17 cellular contexts compared by ENCODE assay signal in the genomic region with DNA sequence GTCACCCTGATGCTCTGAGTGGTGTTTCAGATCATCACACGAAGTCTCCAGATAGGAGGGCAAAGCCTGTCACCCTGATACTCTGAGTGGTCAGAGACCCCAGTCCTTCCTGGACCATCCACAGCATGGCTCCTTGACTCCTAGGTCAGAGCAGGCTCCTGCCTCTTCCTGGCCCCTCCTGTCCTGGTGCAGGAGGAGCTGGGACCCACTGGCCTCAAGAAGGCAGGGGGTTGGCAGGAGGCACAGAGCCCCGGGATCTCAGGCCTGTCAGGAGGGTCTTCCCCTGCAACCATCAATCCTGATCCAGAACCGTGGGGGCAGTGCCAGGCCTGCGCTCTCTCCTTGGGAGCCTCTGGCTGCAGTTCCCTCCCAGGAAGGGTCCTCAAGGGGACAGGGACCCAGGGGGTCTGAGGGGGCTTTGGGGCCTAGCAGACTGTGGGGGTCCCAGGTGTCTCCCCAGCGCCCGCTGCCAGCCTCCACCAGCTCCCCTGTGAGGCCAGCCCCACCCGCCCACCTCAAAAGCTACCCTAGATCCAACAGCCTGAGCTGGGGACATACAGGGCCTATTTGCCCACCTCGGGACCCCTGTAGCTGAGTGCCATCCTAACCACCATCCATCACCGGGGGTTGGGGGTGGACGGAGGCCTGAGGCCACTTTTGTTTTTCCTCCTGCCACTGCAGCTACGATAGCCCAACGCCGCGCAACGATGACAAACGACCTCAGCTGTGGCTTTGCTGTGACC. TPM values are rescaled to one million over a fixed set of nuclear protein-coding genes. Genes with fewer than 3 reads are reported as not detected.
DNase-seq lines count a peak whose midpoint lies in the region; ATAC-seq and TF ChIP-seq lines count a peak whose summit lies in the region.
"Had no signal": no experiment of that assay in that cellular context is flagged by ENCODE, and none has a peak within 500 bp of the region (broad histone marks: within the 10 kb centered on the region; RNA-seq: fewer than 3 reads in every experiment).

No MANE protein-coding gene starts in this region.

- no peaks in the 10 kb centered on the region for H4K20me1 ChIP-seq in neural progenitor cell (ENCODE audit: low read depth)

- in situ Hi-C loops in GM13976 (cut with MboI; ENCODE audit: low sequenced_read_pairs, unreplicated experiment) = no loop called here

- H3K27ac ChIP-seq in colonic mucosa = no peak overlapping the region
- H3K27ac ChIP-seq in neural progenitor cell = no peak overlapping the region
- H3K27ac ChIP-seq: A549, PC-9 had no signal

- no peak overlapping the region for H2AFZ ChIP-seq in neural progenitor cell (replicated peaks)
- H2AFZ ChIP-seq: PC-9 had no signal

- H3K4me3 ChIP-seq in colonic mucosa (no peak overlapping the region), neural progenitor cell (no peak overlapping the region)
- H3K4me3 ChIP-seq: A549, PC-9 had no signal

- no peak overlapping the region for H3K4me2 ChIP-seq in neural progenitor cell
- H3K4me2 ChIP-seq: A549, PC-9 had no signal

- H3K9ac ChIP-seq in colonic mucosa (ENCODE audit: low read depth in 2 of 2, low read length in 2 of 2) (no peak overlapping the region), neural progenitor cell (no peak overlapping the region)

- no peaks in the 10 kb centered on the region for H3K79me2 ChIP-seq in neural progenitor cell (ENCODE audit: low read depth)

- H3K27me3 Mint-ChIP-seq in neural progenitor cell (ENCODE audit: insufficient read depth, low read depth) = peaks cover 12% of the 10 kb centered on the region

- peaks cover 6% of the 10 kb centered on the region for H3K36me3 Mint-ChIP-seq in neural progenitor cell

- intact Hi-C loops in colonic mucosa (cut with DNase I) = no loop called here

- TF ChIP-seq CTCF in GM13976 (IDR thresholded peaks at IDR 0.05; ENCODE audit: borderline replicate concordance, control extremely low read depth, extremely low read depth, insufficient read depth, missing control alignments) (no peak), colonic mucosa (IDR thresholded peaks at IDR 0.05) (no peak), neural progenitor cell (IDR thresholded peaks at IDR 0.05) (no peak), GM10266 (IDR thresholded peaks at IDR 0.05; ENCODE audit: control insufficient read depth, insufficient read depth, low read depth, missing control alignments) (no peak)

- H3K27ac Mint-ChIP-seq in neural progenitor cell = peak overlapping the region; percentile 81

- ATAC-seq in GM21447 (IDR thresholded peaks at IDR 0.05; ENCODE audit: unreplicated experiment) = no peak
- ATAC-seq: A549 had no signal

- peaks cover 9% of the 10 kb centered on the region for H3K4me1 Mint-ChIP-seq in neural progenitor cell

- no peaks in the 10 kb centered on the region for H3F3A ChIP-seq in neural progenitor cell (ENCODE audit: low read depth)

- H3K9me3 ChIP-seq in colonic mucosa = no peaks in the 10 kb centered on the region
- no peaks in the 10 kb centered on the region for H3K9me3 ChIP-seq in neural progenitor cell (ENCODE audit: low read depth)
- H3K9me3 ChIP-seq: A549 had no signal

- peak; percentile 32 for DNase-seq in activated CD8-positive, alpha-beta memory T cell treated with anti-CD3 and anti-CD28 coated beads, Interleukin-2, amount 50 U/mL, for 48 hours
- DNase-seq in activated CD8-positive, alpha-beta memory T cell treated with anti-CD3 and anti-CD28 coated beads, Interleukin-2, amount 50 U/mL, for 4 hours = no peak
- DNase-seq in GM13976 (ENCODE audit: low spot score) (peak; percentile 25), colonic mucosa (peak; percentile 12), neural progenitor cell (ENCODE audit: low spot score) (no peak), GM10266 (ENCODE audit: extremely low spot score) (no peak), NCI-H510A (lab: John Stamatoyannopoulos, UW) (no peak)
- DNase-seq: C1 segment of cervical spinal cord, GF-D8, KBM-7, NCI-H146, NCI-H2081 treated with DMSO at 0.1 percent for 48 hours, NCI-H510A treated with DMSO at 0.1 percent for 48 hours, NCI-H82, PC-9 had no signal

- H3K36me3 ChIP-seq in colonic mucosa (no peaks in the 10 kb centered on the region), neural progenitor cell (no peaks in the 10 kb centered on the region)

- H3K4me3 Mint-ChIP-seq in neural progenitor cell = no peak overlapping the region

- H3K27me3 ChIP-seq in colonic mucosa (no peaks in the 10 kb centered on the region), neural progenitor cell (no peaks in the 10 kb centered on the region)

- H3K4me1 ChIP-seq in colonic mucosa = no peaks in the 10 kb centered on the region
- no peaks in the 10 kb centered on the region for H3K4me1 ChIP-seq in neural progenitor cell
- H3K4me1 ChIP-seq: A549 had no signal

- peaks cover 2% of the 10 kb centered on the region for H3K9me3 Mint-ChIP-seq in neural progenitor cell

RNA-seq across cellular contexts. Expression of a gene that starts 27.5 kb away (rescaled TPM):
- total RNA-seq in colonic mucosa (100 to 1,000 TPM in 1 of 2 donors, 10 to 100 TPM in 1; 39.8 to 131 TPM), neural progenitor cell (ENCODE audit: low replicate concordance) (12.6 and 52.2 TPM in 2 replicates)

Comparison
In these comparisons a context has a peak if more than half of its experiments do, and no peak if none do; other contexts are left out.
1. DNase-seq: peak in activated CD8-positive, alpha-beta memory T cell treated with anti-CD3 and anti-CD28 coated beads, Interleukin-2, amount 50 U/mL, for 48 hours (single experiment), GM13976 (single experiment) and colonic mucosa (single experiment); none in activated CD8-positive, alpha-beta memory T cell treated with anti-CD3 and anti-CD28 coated beads, Interleukin-2, amount 50 U/mL, for 4 hours (single experiment), neural progenitor cell (single experiment), GM10266 (single experiment) and NCI-H510A (single experiment).